8 cellular contexts compared by ENCODE assay signal in genomic region chr1:89524369-89525168, GRCh38. TPM values are rescaled to one million over a fixed set of nuclear protein-coding genes. Genes with fewer than 3 reads are reported as not detected.
DNase-seq lines count a peak whose midpoint lies in the region; ATAC-seq, FAIRE-seq and TF ChIP-seq lines count a peak whose summit lies in the region.

Gene LRRC8B (plus strand): TSS chr1:89524829. CDS start chr1:89582651, 57,822 bp downstream.

- ATAC-seq in GM21367 (IDR thresholded peaks at IDR 0.05; ENCODE audit: unreplicated experiment), result peak; percentile 83

- H3K27me3 ChIP-seq in esophagus (ENCODE audit: control insufficient read depth in 1 of 2, insufficient read depth in 2 of 2, low read length in 2 of 2) (no peaks in the 10 kb centered on the region), mucosa of stomach (ENCODE audit: control insufficient read depth, insufficient read depth, low read length) (no peaks in the 10 kb centered on the region)

- no peak for TF ChIP-seq CTCF in Calu3 (IDR thresholded peaks at IDR 0.05; ENCODE audit: unreplicated experiment)

- peaks cover 31% of the 10 kb centered on the region for H3K36me3 Mint-ChIP-seq in Calu3 (ENCODE audit: insufficient read depth, unreplicated experiment)
- H3K36me3 Mint-ChIP-seq in activated T-cell treated with anti-CD3 and anti-CD28 coated beads, Interleukin-2, amount 50 U/mL, for 24 hours (ENCODE audit: low read depth), result peaks cover 12% of the 10 kb centered on the region

- intact Hi-C loops in Calu3 (cut with micrococcal nuclease; ENCODE audit: unreplicated experiment), result loop anchor here (1.0 kb wide), 1 partner anchor 75 kb away; no protein-coding TSS in a partner anchor

- H3K4me1 ChIP-seq in esophagus (ENCODE audit: control insufficient read depth in 2 of 2, insufficient read depth in 2 of 2, low read length in 1 of 2) (peaks cover 0 to 6% of the 10 kb centered on the region in 2 donors), mucosa of stomach (ENCODE audit: control insufficient read depth, insufficient read depth, low read length) (peaks cover 10% of the 10 kb centered on the region)

- no peaks in the 10 kb centered on the region for H3K27me3 Mint-ChIP-seq in Calu3 (ENCODE audit: unreplicated experiment)
- no peaks in the 10 kb centered on the region for H3K27me3 Mint-ChIP-seq in activated T-cell treated with anti-CD3 and anti-CD28 coated beads, Interleukin-2, amount 50 U/mL, for 24 hours

- peaks cover 15% of the 10 kb centered on the region for H3K4me1 Mint-ChIP-seq in Calu3 (ENCODE audit: low read depth, unreplicated experiment)
- peaks cover 38% of the 10 kb centered on the region for H3K4me1 Mint-ChIP-seq in activated T-cell treated with anti-CD3 and anti-CD28 coated beads, Interleukin-2, amount 50 U/mL, for 24 hours (ENCODE audit: low read depth)

- peak within 1 kb of the TSS; percentile 93 to 97 for H3K27ac ChIP-seq in esophagus (ENCODE audit: low read depth in 2 of 2, low read length in 1 of 2)

- H3K36me3 ChIP-seq in esophagus (ENCODE audit: control insufficient read depth in 2 of 2, insufficient read depth in 2 of 2, low read length in 1 of 2), result no peaks in the 10 kb centered on the region
- no peaks in the 10 kb centered on the region for H3K36me3 ChIP-seq in mucosa of stomach (ENCODE audit: control insufficient read depth, insufficient read depth, low read length)

- no peaks in the 10 kb centered on the region for H3K9me3 ChIP-seq in esophagus (ENCODE audit: control insufficient read depth in 2 of 2, insufficient read depth in 1 of 2, low read depth in 1 of 2, low read length in 1 of 2)
- H3K9me3 ChIP-seq in mucosa of stomach (ENCODE audit: control insufficient read depth, low read length), result no peaks in the 10 kb centered on the region

- FAIRE-seq in HTR-8/SVneo (lab: Jason Lieb, UNC), result peak; percentile 83

- H3K4me3 Mint-ChIP-seq in Calu3 (ENCODE audit: low read depth, unreplicated experiment), result no peak within 1 kb of the TSS
- no peak within 1 kb of the TSS for H3K4me3 Mint-ChIP-seq in activated T-cell treated with anti-CD3 and anti-CD28 coated beads, Interleukin-2, amount 50 U/mL, for 24 hours

- no TSS peak for BruUV-seq in Calu3 (replicated peaks; lab: Mats Ljungman, UMichigan)

- peak within 1 kb of the TSS; percentile 89 for H3K27ac Mint-ChIP-seq in Calu3 (ENCODE audit: unreplicated experiment)
- no peak within 1 kb of the TSS for H3K27ac Mint-ChIP-seq in activated T-cell treated with anti-CD3 and anti-CD28 coated beads, Interleukin-2, amount 50 U/mL, for 24 hours

- DNase-seq in Calu3, result peak; percentile 93
- peak; percentile 55 for DNase-seq in HTR-8/SVneo (ENCODE audit: insufficient read length, low spot score)
- DNase-seq in OCI-M1 (lab: John Stamatoyannopoulos, UW), result peak; percentile 92
- DNase-seq in activated T-cell treated with anti-CD3 and anti-CD28 coated beads, Interleukin-2, amount 50 U/mL, for 24 hours, result peak; percentile 93
- peak; percentile 93 for DNase-seq in stimulated activated CD8-positive, alpha-beta memory T cell treated with anti-CD3 and anti-CD28 coated beads, Interleukin-4, amount 100 ng/mL, for 48 hours

- WGBS in esophagus, 2 donors, result 0 to 1% methylated on average over 80 to 85 of the region's 85 CpGs

- CTCF ChIA-PET in Calu3 (lab: Charles Lee), result interaction anchor here (0.9 kb wide), 1 partner anchor 238 kb away, joined by 3 read pairs; no protein-coding TSS in a partner anchor

- H3K9me3 Mint-ChIP-seq in Calu3 (ENCODE audit: low read depth, unreplicated experiment), result no peaks in the 10 kb centered on the region
- H3K9me3 Mint-ChIP-seq in activated T-cell treated with anti-CD3 and anti-CD28 coated beads, Interleukin-2, amount 50 U/mL, for 24 hours, result peaks cover 5% of the 10 kb centered on the region

- peak within 1 kb of the TSS; percentile 88 for H3K9ac ChIP-seq in mucosa of stomach (ENCODE audit: low read length)

- H3K4me3 ChIP-seq in esophagus (ENCODE audit: low read depth in 1 of 2, low read length in 2 of 2) (peak within 1 kb of the TSS; percentile 82 to 100), mucosa of stomach (ENCODE audit: low read length) (peak within 1 kb of the TSS; percentile 77)

RNA-seq across cellular contexts. Expression of gene LRRC8B, which starts in this region (rescaled TPM):
- total RNA-seq in Calu3 (2022), result 42.5 and 42.9 TPM in 2 replicates
- polyA plus RNA-seq in esophagus, result 1 to 10 TPM; 1.9 to 3.0 TPM

Comparison
In these comparisons a context has a peak if more than half of its experiments do, and no peak if none do; other contexts are left out.
1. Peak in every context shown above with its lines: DNase-seq, ATAC-seq, H3K4me3 ChIP-seq and H3K27ac ChIP-seq.